17 cellular contexts compared by ENCODE assay signal in genomic region chr21:33747420-33747819, GRCh38.
DNase-seq lines count a peak whose midpoint lies in the region; ATAC-seq, FAIRE-seq and TF ChIP-seq lines count a peak whose summit lies in the region.
"Had no signal": no experiment of that assay in that cellular context is flagged by ENCODE, and none has a peak within 500 bp of the region (broad histone marks: within the 10 kb centered on the region; RNA-seq: fewer than 3 reads in every experiment).

No MANE protein-coding gene starts in this region.

- BruUV-seq in HepG2 (replicated peaks; lab: Mats Ljungman, UMichigan) = no TSS peak

- H3K4me3 Mint-ChIP-seq in T-helper 17 cell = peak overlapping the region; percentile 0
- H3K4me3 Mint-ChIP-seq: CD8-positive, alpha-beta memory T cell; IgD-negative memory B cell had no signal

- in situ Hi-C loops in HepG2 (cut with HindIII; ENCODE audit: extremely low pct_ligation_motif_present, low pct_unique_long_range_greater_than_20kb) = no loop called here

- H3K4me1 ChIP-seq in HepG2 (ENCODE audit: insufficient read depth, low read length) (no peaks in the 10 kb centered on the region), right lobe of liver (peaks cover 0 to 3% (median 0%) of the 10 kb centered on the region in 4 donors)
- H3K4me1 ChIP-seq: Caco-2 had no signal

- H3K36me3 ChIP-seq in HepG2 (replicated peaks in 1 of 2; ENCODE audit: control insufficient read depth in 1 of 2, insufficient read depth in 2 of 2, low read length in 2 of 2) = peaks cover 0 to 5% of the 10 kb centered on the region in 2 experiments; a peak in 3 of 5 replicates
- no peaks in the 10 kb centered on the region for H3K36me3 ChIP-seq in right lobe of liver

- intact Hi-C loops in HepG2 (cut with micrococcal nuclease; ENCODE audit: unreplicated experiment) (no loop called here), right lobe of liver (cut with DNase I) (no loop called here)

- H3K27ac ChIP-seq in HepG2 (ENCODE audit: extremely low read length, insufficient read depth, low read length) = no peak overlapping the region
- no peak overlapping the region for H3K27ac ChIP-seq in right lobe of liver
- H3K27ac ChIP-seq: 22Rv1, GM23248 had no signal

- 100% methylated on average over 2 of the region's 2 CpGs for WGBS in HepG2 (ENCODE audit: low lambda C conversion rate)
- 93% methylated on average over 2 of the region's 2 CpGs for WGBS in right lobe of liver (ENCODE audit: insufficient coverage, low coverage, low lambda C conversion rate, missing lambda C conversion rate)

- H3K36me3 Mint-ChIP-seq in T-helper 17 cell (ENCODE audit: low read depth) = peaks cover 5% of the 10 kb centered on the region
- H3K36me3 Mint-ChIP-seq: IgD-negative memory B cell had no signal

- H3K4me1 Mint-ChIP-seq in T-helper 17 cell = no peaks in the 10 kb centered on the region
- H3K4me1 Mint-ChIP-seq: CD8-positive, alpha-beta memory T cell; IgD-negative memory B cell had no signal

- DNase-seq in DMS79 treated with DMSO at 0.1 percent for 48 hours (lab: John Stamatoyannopoulos, UW) (peak; percentile 10), DMS79 (lab: John Stamatoyannopoulos, UW) (no peak), HepG2 (ENCODE audit: low spot score) (no peak), right lobe of liver (no peak), T-helper 17 cell (no peak), erythroblast (lab: John Stamatoyannopoulos, UW) (peak; percentile 7 to 14), DMS114 treated with DMSO at 0.1 percent for 48 hours (lab: John Stamatoyannopoulos, UW; ENCODE audit: unreplicated experiment) (no peak), NCI-H187 treated with DMSO at 0.1 percent for 48 hours (lab: John Stamatoyannopoulos, UW) (no peak)
- DNase-seq: Caco-2; CD8-positive, alpha-beta memory T cell; EL; GF-D8; GM23248 had no signal

- H3K27me3 Mint-ChIP-seq in T-helper 17 cell = no peaks in the 10 kb centered on the region

- no peak for TF ChIP-seq POLR2A in HepG2 (IDR thresholded peaks at IDR 0.05; ENCODE audit: insufficient read depth in 1 of 2, low read depth in 2 of 2, low read length in 2 of 2)
- no peak for TF ChIP-seq POLR2A in right lobe of liver (IDR thresholded peaks at IDR 0.05)
- no peak for TF ChIP-seq POLR2A in erythroblast (IDR thresholded peaks at IDR 0.05; ENCODE audit: low read length)

- H3K27me3 ChIP-seq in HepG2 (ENCODE audit: control insufficient read depth in 1 of 2, insufficient read depth in 2 of 2, low read length in 2 of 2) = no peaks in the 10 kb centered on the region
- H3K27me3 ChIP-seq in right lobe of liver = no peaks in the 10 kb centered on the region

- TF ChIP-seq EP300 in HepG2 (IDR thresholded peaks at IDR 0.05; ENCODE audit: low read depth in 2 of 2, low read length in 2 of 2) = no peak
- TF ChIP-seq EP300 in HepG2 (CRISPR knock-in tag; IDR thresholded peaks at IDR 0.05; ENCODE audit: borderline replicate concordance) = no peak

- peaks cover 13% of the 10 kb centered on the region for H3K9me3 ChIP-seq in HepG2 (ENCODE audit: low read length)
- no peaks in the 10 kb centered on the region for H3K9me3 ChIP-seq in right lobe of liver
- H3K9me3 ChIP-seq in T-helper 17 cell (ENCODE audit: control insufficient read depth, low read length, poor library complexity, severe bottlenecking) = peaks cover 4% of the 10 kb centered on the region

- no peaks in the 10 kb centered on the region for H4K20me1 ChIP-seq in HepG2 (ENCODE audit: insufficient read depth, low read length)

- TF ChIP-seq CTCF in HepG2 (CRISPR knock-in tag; IDR thresholded peaks at IDR 0.05) (no peak), right lobe of liver (IDR thresholded peaks at IDR 0.05) (no peak)

- no peak overlapping the region for H3K4me2 ChIP-seq in HepG2 (ENCODE audit: low read depth, low read length)

- no peak for TF ChIP-seq RAD21 in HepG2 (CRISPR knock-in tag; IDR thresholded peaks at IDR 0.05)

- no peaks in the 10 kb centered on the region for H3K79me2 ChIP-seq in HepG2 (ENCODE audit: insufficient read depth, low read length)

- no peak overlapping the region for H3K27ac Mint-ChIP-seq in T-helper 17 cell
- H3K27ac Mint-ChIP-seq: CD8-positive, alpha-beta memory T cell; IgD-negative memory B cell had no signal

- POLR2A ChIA-PET in HepG2 (lab: Yijun Ruan, JAX) = no interaction called here

- H3K4me3 ChIP-seq in HepG2 (replicated peaks in 1 of 3; ENCODE audit: insufficient read depth in 1 of 3, low read depth in 2 of 3, low read length in 3 of 3) = no peak overlapping the region
- no peak overlapping the region for H3K4me3 ChIP-seq in right lobe of liver
- H3K4me3 ChIP-seq: GM23248 had no signal

- ATAC-seq in HepG2 (no peak), right lobe of liver (no peak), T-helper 17 cell (no peak)
- ATAC-seq: HCT116 had no signal

- no peak for FAIRE-seq in HepG2 (lab: Jason Lieb, UNC)
- FAIRE-seq: H54 had no signal

- no peak overlapping the region for H3K9ac ChIP-seq in HepG2 (ENCODE audit: insufficient read depth, low read depth, low read length)
- H3K9ac ChIP-seq: GM23248 had no signal

- CTCF ChIA-PET in HepG2 (lab: Yijun Ruan, JAX; ENCODE audit: low intra/inter-chr PET ratio, low total read pairs) = no interaction called here

- H2AFZ ChIP-seq in HepG2 (ENCODE audit: low read length) = no peak overlapping the region
- H2AFZ ChIP-seq: GM23248 had no signal

TF ChIP-seq in HepG2, 621 proteins besides CTCF, POLR2A, EP300 and RAD21:
- TF ChIP-seq ZNF317 (CRISPR knock-in tag; IDR thresholded peaks at IDR 0.05) (peak; percentile 99), ATAD3A (CRISPR knock-in tag; IDR thresholded peaks at IDR 0.05) (no peak), FOXA1 (IDR thresholded peaks at IDR 0.05) (no peak), FOXA1 (CRISPR knock-in tag; IDR thresholded peaks at IDR 0.05) (no peak)
- TF ChIP-seq, protein P1, sequence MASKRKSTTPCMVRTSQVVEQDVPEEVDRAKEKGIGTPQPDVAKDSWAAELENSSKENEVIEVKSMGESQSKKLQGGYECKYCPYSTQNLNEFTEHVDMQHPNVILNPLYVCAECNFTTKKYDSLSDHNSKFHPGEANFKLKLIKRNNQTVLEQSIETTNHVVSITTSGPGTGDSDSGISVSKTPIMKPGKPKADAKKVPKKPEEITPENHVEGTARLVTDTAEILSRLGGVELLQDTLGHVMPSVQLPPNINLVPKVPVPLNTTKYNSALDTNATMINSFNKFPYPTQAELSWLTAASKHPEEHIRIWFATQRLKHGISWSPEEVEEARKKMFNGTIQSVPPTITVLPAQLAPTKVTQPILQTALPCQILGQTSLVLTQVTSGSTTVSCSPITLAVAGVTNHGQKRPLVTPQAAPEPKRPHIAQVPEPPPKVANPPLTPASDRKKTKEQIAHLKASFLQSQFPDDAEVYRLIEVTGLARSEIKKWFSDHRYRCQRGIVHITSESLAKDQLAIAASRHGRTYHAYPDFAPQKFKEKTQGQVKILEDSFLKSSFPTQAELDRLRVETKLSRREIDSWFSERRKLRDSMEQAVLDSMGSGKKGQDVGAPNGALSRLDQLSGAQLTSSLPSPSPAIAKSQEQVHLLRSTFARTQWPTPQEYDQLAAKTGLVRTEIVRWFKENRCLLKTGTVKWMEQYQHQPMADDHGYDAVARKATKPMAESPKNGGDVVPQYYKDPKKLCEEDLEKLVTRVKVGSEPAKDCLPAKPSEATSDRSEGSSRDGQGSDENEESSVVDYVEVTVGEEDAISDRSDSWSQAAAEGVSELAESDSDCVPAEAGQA (IDR thresholded peaks at IDR 0.05; ENCODE audit: low read depth) = no peak
- TF ChIP-seq, protein P1 (CRISPR knock-in tag; IDR thresholded peaks at IDR 0.05; ENCODE audit: borderline replicate concordance) = no peak

Comparison
In these comparisons a context has a peak if more than half of its experiments do, and no peak if none do; other contexts are left out.
1. DNase-seq: peak in DMS79 treated with DMSO at 0.1 percent for 48 hours (single experiment) and erythroblast (2 of 2); none in DMS79 (single experiment), HepG2 (single experiment), right lobe of liver (0 of 3), T-helper 17 cell (0 of 3), DMS114 treated with DMSO at 0.1 percent for 48 hours (single experiment) and NCI-H187 treated with DMSO at 0.1 percent for 48 hours (single experiment).